20 cellular contexts compared by ENCODE assay signal in the genomic region with DNA sequence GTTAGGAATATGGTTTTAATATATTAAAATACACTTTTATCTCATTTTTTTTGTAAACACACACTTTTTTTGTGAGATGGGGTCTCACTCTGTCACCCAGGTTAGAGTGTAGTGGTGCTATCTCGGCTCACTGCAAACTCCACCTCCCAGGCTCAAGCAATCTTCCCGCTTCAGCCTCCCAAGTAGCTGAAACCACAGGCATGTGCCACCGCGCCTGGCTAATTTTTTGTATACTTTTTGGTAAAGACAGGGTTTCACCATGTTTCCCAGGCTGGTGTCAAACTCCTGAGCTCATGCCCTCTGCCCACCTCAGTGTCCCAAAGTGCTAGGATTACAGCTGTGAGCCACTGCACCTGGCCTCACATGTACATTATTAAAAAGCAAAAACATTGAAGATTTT. TPM values are rescaled to one million over a fixed set of nuclear protein-coding genes. Genes with fewer than 3 reads are reported as not detected.
A peak's percentile ranks its signal among the peaks of the same experiment; 100 is the strongest.
DNase-seq lines count a peak whose midpoint lies in the region; ATAC-seq and TF ChIP-seq lines count a peak whose summit lies in the region.
"Had no signal": no experiment of that assay in that cellular context is flagged by ENCODE, and none has a peak within 500 bp of the region (broad histone marks: within the 10 kb centered on the region; RNA-seq: fewer than 3 reads in every experiment).

No MANE protein-coding gene starts in this region.

- peaks cover 44 to 76% of the 10 kb centered on the region in 2 experiments for H3K4me1 ChIP-seq in neutrophil (ENCODE audit: control insufficient read depth in 1 of 2, insufficient read depth in 1 of 2, low read depth in 1 of 2, low read length in 1 of 2)

- no peaks in the 10 kb centered on the region for H3K27me3 ChIP-seq in neutrophil
- H3K27me3 ChIP-seq: BLaER1 had no signal

- peak overlapping the region; percentile 69 for H3K27ac ChIP-seq in neutrophil
- H3K27ac ChIP-seq: 22Rv1, BLaER1, C4-2B, GM23248 had no signal

- H3K9me3 ChIP-seq in neutrophil: no peaks in the 10 kb centered on the region
- H3K9me3 ChIP-seq: Caco-2 had no signal

- peaks cover 27% of the 10 kb centered on the region for H3K4me1 Mint-ChIP-seq in nephron progenitor cell
- H3K4me1 Mint-ChIP-seq: B cell had no signal

- no peaks in the 10 kb centered on the region for H3K36me3 Mint-ChIP-seq in nephron progenitor cell (ENCODE audit: low read depth)
- H3K36me3 Mint-ChIP-seq: CD4-positive, CD25-positive, alpha-beta regulatory T cell; CD8-positive, alpha-beta T cell had no signal

- peak; percentile 30 for DNase-seq in H4 (ENCODE audit: low spot score)
- DNase-seq in RPMI7951 (ENCODE audit: low read depth): peak; percentile 31
- peak; percentile 10 for DNase-seq in astrocyte of the hippocampus (ENCODE audit: low read depth, low spot score)
- no peak for DNase-seq in NCI-H1417 (lab: John Stamatoyannopoulos, UW)
- DNase-seq in nephron progenitor cell: no peak
- no peak for DNase-seq in NOMO-1 treated with DMSO at 0.1 percent for 48 hours (lab: John Stamatoyannopoulos, UW; ENCODE audit: unreplicated experiment)
- DNase-seq: Caco-2; CD4-positive, CD25-positive, alpha-beta regulatory T cell; CD8-positive, alpha-beta T cell; DMS153; DND-41; GM23248; H9 had no signal

- H3K4me3 Mint-ChIP-seq in nephron progenitor cell: no peak overlapping the region
- H3K4me3 Mint-ChIP-seq: B cell; CD4-positive, CD25-positive, alpha-beta regulatory T cell; CD8-positive, alpha-beta T cell; H9 had no signal

- TF ChIP-seq CTCF in neutrophil (IDR thresholded peaks at IDR 0.05): no peak
- no peak for TF ChIP-seq CTCF in nephron progenitor cell (IDR thresholded peaks at IDR 0.05)

- peaks cover 4% of the 10 kb centered on the region for H3K27me3 Mint-ChIP-seq in nephron progenitor cell (ENCODE audit: low read depth, poor library complexity)
- H3K27me3 Mint-ChIP-seq: B cell had no signal

- ATAC-seq in HG03097 (IDR thresholded peaks at IDR 0.05; ENCODE audit: low FRiP score, unreplicated experiment): no peak
- ATAC-seq: CD8-positive, alpha-beta T cell; HCT116 had no signal

- H3K9me3 Mint-ChIP-seq in nephron progenitor cell: peaks cover 8% of the 10 kb centered on the region

- H3K36me3 ChIP-seq in neutrophil: peaks cover 11% of the 10 kb centered on the region
- H3K36me3 ChIP-seq: BLaER1 had no signal

- no peak overlapping the region for H3K27ac Mint-ChIP-seq in nephron progenitor cell
- H3K27ac Mint-ChIP-seq: B cell; CD4-positive, CD25-positive, alpha-beta regulatory T cell; CD8-positive, alpha-beta T cell; H9 had no signal

- no peak overlapping the region for H3K4me3 ChIP-seq in neutrophil (ENCODE audit: low read depth in 1 of 2, low read length in 1 of 2)
- H3K4me3 ChIP-seq: BLaER1, GM23248 had no signal

RNA-seq across cellular contexts. Expression of a gene that starts 10.8 kb away (rescaled TPM):
- 0.54 and 1.1 TPM in 2 replicates for total RNA-seq in H4 (2014; rRNA removed; shearing (Covaris generic))
- under 0.01 and 0.59 TPM in 2 replicates for total RNA-seq in RPMI7951 (2014; rRNA removed; shearing (Covaris generic))
- total RNA-seq: GM23248 had no signal

Comparison
In these comparisons a context has a peak if more than half of its experiments do, and no peak if none do; other contexts are left out.
1. DNase-seq: peak in H4 (single experiment), RPMI7951 (single experiment) and astrocyte of the hippocampus (single experiment); none in NCI-H1417 (0 of 3), nephron progenitor cell (single experiment) and NOMO-1 treated with DMSO at 0.1 percent for 48 hours (single experiment).